ENCODE assay signal across 1 cellular context in the genomic region with DNA sequence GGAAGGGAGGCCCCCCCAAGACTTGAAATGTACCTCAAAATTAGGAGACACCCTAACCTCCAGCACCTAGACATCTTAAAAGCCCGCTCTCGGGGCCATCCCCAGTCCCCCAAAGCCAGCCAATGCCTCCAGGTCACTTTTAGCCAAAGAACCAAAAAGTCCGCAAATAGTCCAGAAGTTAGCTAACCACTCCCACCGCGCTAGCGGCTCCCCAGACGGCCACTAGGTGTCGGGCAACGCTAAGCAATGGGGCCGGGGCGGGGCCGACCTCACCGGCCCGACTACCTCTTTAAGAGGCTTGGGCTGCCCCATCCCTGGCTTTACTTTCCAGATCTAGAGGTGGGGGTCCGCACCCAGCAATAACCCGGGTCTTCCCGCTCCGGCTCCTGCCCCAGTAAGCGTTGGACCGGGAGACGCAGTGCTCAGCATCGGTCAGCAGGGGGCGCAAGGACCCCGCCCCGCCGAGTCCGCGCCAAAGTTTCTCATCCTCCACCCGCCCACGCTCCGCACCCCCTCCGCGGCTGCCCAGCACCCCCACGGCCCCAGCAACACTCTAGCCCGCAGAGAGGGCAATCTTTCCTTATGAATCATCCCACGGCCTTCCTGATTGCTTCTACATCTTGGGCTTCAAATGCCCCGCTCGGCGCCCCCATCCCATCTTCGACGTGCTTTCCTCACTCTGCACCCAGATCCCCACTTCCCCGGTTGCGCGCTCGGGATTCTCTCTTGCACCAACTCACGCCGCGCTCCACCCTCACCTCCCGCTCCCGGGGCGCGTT.
TF ChIP-seq lines count a peak whose summit lies in the region.

No MANE protein-coding gene starts in this region.

TF ChIP-seq in A549, 52 proteins besides CTCF, POLR2A, EP300 and RAD21 (continued from another document):
- TF ChIP-seq MYC (IDR thresholded peaks at IDR 0.05; ENCODE audit: borderline replicate concordance, low read length): 0 out of 2 replicates have a peak, but pooled peaks have one; percentile 22
- no peak for TF ChIP-seq JUNB (IDR thresholded peaks at IDR 0.05)
- TF ChIP-seq ZFP36 (IDR thresholded peaks at IDR 0.05; ENCODE audit: borderline replicate concordance, partially characterized antibody): no peak
